ENCODE assay signal across 9 cellular contexts in genomic region chr18:24231773-24232735, GRCh38.
DNase-seq lines count a peak whose midpoint lies in the region; ATAC-seq and TF ChIP-seq lines count a peak whose summit lies in the region.
"Had no signal": no experiment of that assay in that cellular context is flagged by ENCODE, and none has a peak within 500 bp of the region (broad histone marks: within the 10 kb centered on the region; RNA-seq: fewer than 3 reads in every experiment).

No MANE protein-coding gene starts in this region.

- no peaks in the 10 kb centered on the region for H3K4me1 Mint-ChIP-seq in effector memory CD8-positive, alpha-beta T cell (ENCODE audit: low read depth in 2 of 2)
- H3K4me1 Mint-ChIP-seq in activated CD8-positive, alpha-beta T cell treated with anti-CD3 and anti-CD28 coated beads for 36 hours (ENCODE audit: low read depth) = no peaks in the 10 kb centered on the region

- H3K9me3 ChIP-seq in subcutaneous abdominal adipose tissue (ENCODE audit: control insufficient read depth in 5 of 5, low read length in 5 of 5) = no peaks in the 10 kb centered on the region

- H3K36me3 Mint-ChIP-seq in effector memory CD8-positive, alpha-beta T cell (ENCODE audit: insufficient read depth) = no peaks in the 10 kb centered on the region
- no peaks in the 10 kb centered on the region for H3K36me3 Mint-ChIP-seq in activated CD8-positive, alpha-beta T cell treated with anti-CD3 and anti-CD28 coated beads for 36 hours (ENCODE audit: low read depth)

- H3K27me3 ChIP-seq in layer of hippocampus (ENCODE audit: control insufficient read depth, insufficient read depth, low read length) (no peaks in the 10 kb centered on the region), subcutaneous abdominal adipose tissue (ENCODE audit: control insufficient read depth in 5 of 5, insufficient read depth in 4 of 5, low read length in 5 of 5) (no peaks in the 10 kb centered on the region)

- POLR2A ChIA-PET in activated CD8-positive, alpha-beta T cell treated with anti-CD3 and anti-CD28 coated beads for 36 hours (lab: Charles Lee) = no interaction called here

- CTCF ChIA-PET in activated CD8-positive, alpha-beta T cell treated with anti-CD3 and anti-CD28 coated beads for 36 hours (lab: Charles Lee) = no interaction called here

- no peaks in the 10 kb centered on the region for H3K9me3 Mint-ChIP-seq in effector memory CD8-positive, alpha-beta T cell
- H3K9me3 Mint-ChIP-seq in activated CD8-positive, alpha-beta T cell treated with anti-CD3 and anti-CD28 coated beads for 36 hours = no peaks in the 10 kb centered on the region

- H3K27ac ChIP-seq in layer of hippocampus (ENCODE audit: low read depth, low read length) (peak overlapping the region; percentile 54), subcutaneous abdominal adipose tissue (ENCODE audit: low read depth, low read length) (peak overlapping the region; percentile 80)

- intact Hi-C loops in activated CD8-positive, alpha-beta T cell treated with anti-CD3 and anti-CD28 coated beads for 36 hours (cut with micrococcal nuclease) = no loop called here

- peak overlapping the region in 3 of 5 donors; percentile 16 to 57 (median 37) for H3K9ac ChIP-seq in subcutaneous abdominal adipose tissue (ENCODE audit: low read length in 5 of 5)

- no peak overlapping the region for H3K4me3 Mint-ChIP-seq in effector memory CD8-positive, alpha-beta T cell
- no peak overlapping the region for H3K4me3 Mint-ChIP-seq in activated CD8-positive, alpha-beta T cell treated with anti-CD3 and anti-CD28 coated beads for 36 hours

- DNase-seq in M059J (ENCODE audit: low read depth) = peak; percentile 36
- peak; percentile 58 for DNase-seq in choroid plexus epithelial cell (ENCODE audit: low read depth)
- DNase-seq in occipital lobe (lab: John Stamatoyannopoulos, UW) = no peak
- no peak for DNase-seq in effector memory CD8-positive, alpha-beta T cell
- DNase-seq in COLO829 (ENCODE audit: low spot score) = no peak
- no peak for DNase-seq in activated CD8-positive, alpha-beta T cell treated with anti-CD3 and anti-CD28 coated beads for 36 hours
- DNase-seq: retina had no signal

- H3K36me3 ChIP-seq in subcutaneous abdominal adipose tissue (ENCODE audit: control insufficient read depth in 5 of 5, insufficient read depth in 5 of 5, low read length in 5 of 5) = peaks cover 6 to 28% (median 12%) of the 10 kb centered on the region in 5 donors

- H3K27ac Mint-ChIP-seq in effector memory CD8-positive, alpha-beta T cell = no peak overlapping the region
- no peak overlapping the region for H3K27ac Mint-ChIP-seq in activated CD8-positive, alpha-beta T cell treated with anti-CD3 and anti-CD28 coated beads for 36 hours

- peaks cover 7 to 55% (median 44%) of the 10 kb centered on the region in 5 donors for H3K4me1 ChIP-seq in subcutaneous abdominal adipose tissue (ENCODE audit: control insufficient read depth in 5 of 5, insufficient read depth in 5 of 5, low read length in 5 of 5)

- no peak for ATAC-seq in effector memory CD8-positive, alpha-beta T cell (replicated peaks)
- no peak for ATAC-seq in activated CD8-positive, alpha-beta T cell treated with anti-CD3 and anti-CD28 coated beads for 36 hours

- no peak for TF ChIP-seq CTCF in choroid plexus epithelial cell (conservative IDR thresholded peaks at IDR 0.05; ENCODE audit: low read depth, low read length)
- TF ChIP-seq CTCF in activated CD8-positive, alpha-beta T cell treated with anti-CD3 and anti-CD28 coated beads for 36 hours (IDR thresholded peaks at IDR 0.05) = no peak

- peaks cover 18 to 27% of the 10 kb centered on the region in 2 donors for H3K27me3 Mint-ChIP-seq in effector memory CD8-positive, alpha-beta T cell
- peaks cover 1% of the 10 kb centered on the region for H3K27me3 Mint-ChIP-seq in activated CD8-positive, alpha-beta T cell treated with anti-CD3 and anti-CD28 coated beads for 36 hours

- H3K4me3 ChIP-seq in choroid plexus epithelial cell (ENCODE audit: low read depth, low read length) (no peak overlapping the region), subcutaneous abdominal adipose tissue (ENCODE audit: low read depth in 1 of 5, low read length in 5 of 5) (peak overlapping the region in 1 of 5 donors; percentile 34)

Comparison
In these comparisons a context has a peak if more than half of its experiments do, and no peak if none do; other contexts are left out.
1. DNase-seq: peak in M059J (single experiment) and choroid plexus epithelial cell (single experiment); none in occipital lobe (single experiment), effector memory CD8-positive, alpha-beta T cell (0 of 3), COLO829 (single experiment) and activated CD8-positive, alpha-beta T cell treated with anti-CD3 and anti-CD28 coated beads for 36 hours (single experiment).